Comparison of ENCODE assay signal across 18 cellular contexts in the genomic region with DNA sequence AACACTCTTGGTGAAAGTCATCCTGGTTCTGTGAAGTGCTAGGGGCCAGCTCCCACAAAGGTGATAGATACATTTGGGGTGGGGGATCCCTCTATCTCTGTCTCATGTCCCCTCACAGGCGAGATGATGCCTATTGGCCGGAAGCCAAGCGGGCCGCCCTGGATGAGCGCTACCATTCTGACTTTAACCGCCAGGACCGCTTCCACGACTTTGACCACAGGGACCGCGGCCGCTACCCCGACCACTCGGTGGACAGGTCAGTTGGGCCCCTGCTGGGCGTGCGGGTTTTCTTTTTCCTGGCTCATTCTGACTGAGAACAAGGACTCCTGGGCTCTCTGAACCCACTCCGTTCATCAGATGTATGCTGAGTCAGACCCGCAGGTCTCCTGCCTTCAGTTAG. TPM values are rescaled to one million over a fixed set of nuclear protein-coding genes. Genes with fewer than 3 reads are reported as not detected.
DNase-seq lines count a peak whose midpoint lies in the region; ATAC-seq and TF ChIP-seq lines count a peak whose summit lies in the region.
"Had no signal": no experiment of that assay in that cellular context is flagged by ENCODE, and none has a peak within 500 bp of the region (broad histone marks: within the 10 kb centered on the region; RNA-seq: fewer than 3 reads in every experiment).

No MANE protein-coding gene starts in this region.

- peaks cover 9% of the 10 kb centered on the region for H3K4me1 Mint-ChIP-seq in activated T-cell treated with anti-CD3 and anti-CD28 coated beads, Interleukin-2, amount 50 U/mL, for 24 hours (ENCODE audit: low read depth)
- no peaks in the 10 kb centered on the region for H3K4me1 Mint-ChIP-seq in chondrocyte (ENCODE audit: low read depth)
- peaks cover 4% of the 10 kb centered on the region for H3K4me1 Mint-ChIP-seq in mesothelial cell of epicardium

- H3K4me3 ChIP-seq in SK-N-MC (no peak overlapping the region), psoas muscle (no peak overlapping the region)
- H3K4me3 ChIP-seq: A549, GM23338 had no signal

- H3K27ac ChIP-seq in SK-N-MC, result peak overlapping the region; percentile 49; the same call in 1 of the 2 replicates
- H3K27ac ChIP-seq in psoas muscle, result peak overlapping the region; percentile 82
- H3K27ac ChIP-seq: 22Rv1, A549, C4-2B had no signal

- no peak overlapping the region for H3K4me3 Mint-ChIP-seq in activated T-cell treated with anti-CD3 and anti-CD28 coated beads, Interleukin-2, amount 50 U/mL, for 24 hours
- H3K4me3 Mint-ChIP-seq in chondrocyte (ENCODE audit: unreplicated experiment) (no peak overlapping the region), mesothelial cell of epicardium (no peak overlapping the region)
- H3K4me3 Mint-ChIP-seq: CD4-positive, alpha-beta memory T cell; GM23338 had no signal

- no peaks in the 10 kb centered on the region for H3K9me3 ChIP-seq in SK-N-MC (ENCODE audit: low read depth, low read length)
- no peaks in the 10 kb centered on the region for H3K9me3 ChIP-seq in psoas muscle
- H3K9me3 ChIP-seq: A549 had no signal

- H3K9ac ChIP-seq in SK-N-MC (ENCODE audit: insufficient read length), result no peak overlapping the region

- H3K36me3 Mint-ChIP-seq in activated T-cell treated with anti-CD3 and anti-CD28 coated beads, Interleukin-2, amount 50 U/mL, for 24 hours (ENCODE audit: low read depth), result peaks cover 96% of the 10 kb centered on the region
- H3K36me3 Mint-ChIP-seq in chondrocyte (ENCODE audit: low read depth) (peaks cover 32% of the 10 kb centered on the region), mesothelial cell of epicardium (peaks cover 37% of the 10 kb centered on the region)
- H3K36me3 Mint-ChIP-seq in activated naive CD4-positive, alpha-beta T cell treated with anti-CD3 and anti-CD28 coated beads, Interleukin-2, amount 50 U/mL, for 72 hours, result peaks cover 2 to 13% of the 10 kb centered on the region in 2 donors

- no peak for DNase-seq in activated T-cell treated with anti-CD3 and anti-CD28 coated beads, Interleukin-2, amount 50 U/mL, for 24 hours
- no peak for DNase-seq in activated T-cell treated with anti-CD3 and anti-CD28 coated beads, Interleukin-2, amount 50 U/mL, for 48 hours
- DNase-seq in SK-N-MC (ENCODE audit: low read depth, low spot score) (no peak), chondrocyte (ENCODE audit: low spot score) (peak; percentile 75), psoas muscle (no peak), NCI-H82 (lab: John Stamatoyannopoulos, UW) (no peak), mesothelial cell of epicardium (ENCODE audit: low spot score in 2 of 2, unreplicated experiment in 2 of 2) (no peak)
- DNase-seq in activated naive CD4-positive, alpha-beta T cell treated with anti-CD3 and anti-CD28 coated beads, Interleukin-2, amount 50 U/mL, for 72 hours (ENCODE audit: low spot score in 2 of 2), result no peak
- DNase-seq: AML-193; CD4-positive, alpha-beta memory T cell; DMS153; DMS79; GDM1; HCEC 1CT had no signal

- H3K27ac Mint-ChIP-seq in activated T-cell treated with anti-CD3 and anti-CD28 coated beads, Interleukin-2, amount 50 U/mL, for 24 hours, result peak overlapping the region; percentile 76
- H3K27ac Mint-ChIP-seq in chondrocyte (ENCODE audit: unreplicated experiment), result no peak overlapping the region
- H3K27ac Mint-ChIP-seq in activated naive CD4-positive, alpha-beta T cell treated with anti-CD3 and anti-CD28 coated beads, Interleukin-2, amount 50 U/mL, for 72 hours, result no peak overlapping the region
- H3K27ac Mint-ChIP-seq in mesothelial cell of epicardium, result no peak overlapping the region
- H3K27ac Mint-ChIP-seq: GM23338 had no signal

- no peaks in the 10 kb centered on the region for H3K27me3 ChIP-seq in psoas muscle (ENCODE audit: insufficient read depth in 3 of 3, low read length in 2 of 3)

- no peaks in the 10 kb centered on the region for H3K27me3 Mint-ChIP-seq in activated T-cell treated with anti-CD3 and anti-CD28 coated beads, Interleukin-2, amount 50 U/mL, for 24 hours
- H3K27me3 Mint-ChIP-seq in chondrocyte (ENCODE audit: low read depth) (no peaks in the 10 kb centered on the region), mesothelial cell of epicardium (ENCODE audit: low read depth) (no peaks in the 10 kb centered on the region)
- H3K27me3 Mint-ChIP-seq: CD4-positive, alpha-beta memory T cell had no signal

- no peak for TF ChIP-seq CTCF in chondrocyte (IDR thresholded peaks at IDR 0.05)
- no peak for TF ChIP-seq CTCF in psoas muscle (IDR thresholded peaks at IDR 0.05)
- TF ChIP-seq CTCF in mesothelial cell of epicardium (IDR thresholded peaks at IDR 0.05; ENCODE audit: unreplicated experiment), result no peak

- H3K4me1 ChIP-seq in psoas muscle, result peaks cover 10% of the 10 kb centered on the region

- peaks cover 89% of the 10 kb centered on the region for H3K36me3 ChIP-seq in SK-N-MC (ENCODE audit: insufficient read depth, low read length)
- peaks cover 22 to 100% of the 10 kb centered on the region in 2 donors for H3K36me3 ChIP-seq in psoas muscle (ENCODE audit: insufficient read depth in 1 of 2, low read depth in 1 of 2)

- no peaks in the 10 kb centered on the region for H3K9me3 Mint-ChIP-seq in activated T-cell treated with anti-CD3 and anti-CD28 coated beads, Interleukin-2, amount 50 U/mL, for 24 hours
- no peaks in the 10 kb centered on the region for H3K9me3 Mint-ChIP-seq in chondrocyte (ENCODE audit: low read depth)
- H3K9me3 Mint-ChIP-seq in activated naive CD4-positive, alpha-beta T cell treated with anti-CD3 and anti-CD28 coated beads, Interleukin-2, amount 50 U/mL, for 72 hours, result no peaks in the 10 kb centered on the region
- no peaks in the 10 kb centered on the region for H3K9me3 Mint-ChIP-seq in mesothelial cell of epicardium
- H3K9me3 Mint-ChIP-seq: CD4-positive, alpha-beta memory T cell; GM23338 had no signal

- WGBS in psoas muscle, 3 donors, result 93 to 96% (median 94%) methylated on average over 17 of the region's 17 CpGs

- no peak for ATAC-seq in psoas muscle
- ATAC-seq in activated naive CD4-positive, alpha-beta T cell treated with anti-CD3 and anti-CD28 coated beads, Interleukin-2, amount 50 U/mL, for 72 hours, result no peak
- ATAC-seq: A549, GM23338 had no signal

- intact Hi-C loops in psoas muscle (cut with DNase I), result loop anchor here in 1 of 2 donors (5.0 kb wide), 1 partner anchor 37 kb away; no protein-coding TSS in a partner anchor

RNA-seq across cellular contexts. Expression of gene MICOS13, which starts 16.4 kb away (rescaled TPM):
- total RNA-seq in chondrocyte (61.0 to 66.6 TPM (median 65.3 TPM) in 3 replicates), psoas muscle (100 to 1,000 TPM; 103 to 133 (median 119) TPM), mesothelial cell of epicardium (30.0 to 32.3 TPM (median 30.7 TPM) in 3 replicates)
- polyA plus RNA-seq in psoas muscle, result 100 to 1,000 TPM; 138 to 245 (median 234) TPM
- 10 to 100 TPM; 32.0 to 47.2 TPM for total RNA-seq in activated naive CD4-positive, alpha-beta T cell treated with anti-CD3 and anti-CD28 coated beads, Interleukin-2, amount 50 U/mL, for 72 hours

RNA-seq across cellular contexts. Expression of gene HSD11B1L, which starts 16.9 kb away (rescaled TPM):
- total RNA-seq in chondrocyte (7.2 to 9.9 TPM (median 9.9 TPM) in 3 replicates), psoas muscle (1 to 10 TPM; 4.5 to 6.2 (median 4.6) TPM), mesothelial cell of epicardium (15.9 to 16.7 TPM (median 16.0 TPM) in 3 replicates)
- polyA plus RNA-seq in psoas muscle, result 10 to 100 TPM in 2 of 3 donors, 1 to 10 TPM in 1; 4.7 to 15.6 (median 11.7) TPM
- total RNA-seq in activated naive CD4-positive, alpha-beta T cell treated with anti-CD3 and anti-CD28 coated beads, Interleukin-2, amount 50 U/mL, for 72 hours, result 1 to 10 TPM; 3.2 to 5.2 TPM

RNA-seq across cellular contexts. Expression of gene RPL36, which starts 26.2 kb away (rescaled TPM):
- total RNA-seq in chondrocyte, result 537 to 578 TPM (median 548 TPM) in 3 replicates
- 100 to 1,000 TPM; 440 to 572 (median 473) TPM for total RNA-seq in psoas muscle
- 100 to 1,000 TPM; 647 to 814 (median 648) TPM for polyA plus RNA-seq in psoas muscle
- total RNA-seq in activated naive CD4-positive, alpha-beta T cell treated with anti-CD3 and anti-CD28 coated beads, Interleukin-2, amount 50 U/mL, for 72 hours, result 1,000 to 10,000 TPM; 1,044 to 1,174 TPM
- 947 to 1,016 TPM (median 998 TPM) in 3 replicates for total RNA-seq in mesothelial cell of epicardium

RNA-seq across cellular contexts. Expression of gene SAFB, which starts 41.0 kb away (rescaled TPM):
- total RNA-seq in chondrocyte, result 56.6 to 77.1 TPM (median 58.3 TPM) in 3 replicates
- total RNA-seq in psoas muscle, result 10 to 100 TPM; 51.3 to 88.9 (median 65.1) TPM
- polyA plus RNA-seq in psoas muscle, result 10 to 100 TPM; 53.7 to 83.1 (median 61.0) TPM
- 100 to 1,000 TPM; 127 to 154 TPM for total RNA-seq in activated naive CD4-positive, alpha-beta T cell treated with anti-CD3 and anti-CD28 coated beads, Interleukin-2, amount 50 U/mL, for 72 hours
- total RNA-seq in mesothelial cell of epicardium, result 139 to 147 TPM (median 142 TPM) in 3 replicates

RNA-seq across cellular contexts. Expression of gene SAFB2, which starts 41.3 kb away (rescaled TPM):
- 48.2 to 62.7 TPM (median 49.2 TPM) in 3 replicates for total RNA-seq in chondrocyte
- 10 to 100 TPM; 30.4 to 52.9 (median 45.6) TPM for total RNA-seq in psoas muscle
- 10 to 100 TPM; 31.0 to 45.2 (median 31.3) TPM for polyA plus RNA-seq in psoas muscle
- 100 to 1,000 TPM; 107 to 233 TPM for total RNA-seq in activated naive CD4-positive, alpha-beta T cell treated with anti-CD3 and anti-CD28 coated beads, Interleukin-2, amount 50 U/mL, for 72 hours
- total RNA-seq in mesothelial cell of epicardium, result 70.5 to 80.3 TPM (median 78.4 TPM) in 3 replicates
